26 cellular contexts compared by ENCODE assay signal in the genomic region with DNA sequence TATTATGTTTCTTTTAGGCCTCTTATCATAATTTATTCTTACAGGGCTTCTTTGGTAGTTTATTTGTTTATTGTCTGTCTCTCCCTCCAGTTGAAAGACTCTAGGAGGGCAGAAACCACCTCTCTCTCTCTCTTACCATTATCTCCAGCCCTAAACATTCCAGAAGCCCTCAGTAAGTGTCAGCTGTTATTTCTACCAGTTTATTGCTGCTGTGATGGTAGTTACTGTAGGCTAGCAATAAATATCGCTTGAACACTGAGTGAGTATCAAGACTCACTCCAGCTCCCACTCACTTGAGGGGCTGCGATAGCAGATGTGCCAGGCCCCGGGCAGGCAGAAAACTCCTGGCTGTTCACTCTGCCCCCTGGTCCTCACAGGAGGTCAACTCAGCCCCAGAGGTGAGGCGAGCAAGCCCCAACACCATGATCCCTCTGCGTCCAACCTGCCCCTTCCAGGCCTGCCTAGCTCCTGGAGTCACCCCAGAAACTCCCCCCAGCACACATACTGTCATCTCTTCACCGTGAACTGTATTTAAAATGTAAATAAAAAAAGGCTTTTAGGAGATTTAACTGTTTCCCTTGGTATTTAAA.
"Had no signal": no experiment of that assay in that cellular context is flagged by ENCODE, and none has a peak within 500 bp of the region (broad histone marks: within the 10 kb centered on the region; RNA-seq: fewer than 3 reads in every experiment).

No MANE protein-coding gene starts in this region.

- H3K4me3 ChIP-seq: adrenal gland, breast epithelium, esophagus muscularis mucosa, gastroesophageal sphincter, heart left ventricle, thyroid gland had no signal

- H3K36me3 Mint-ChIP-seq: activated naive CD8-positive, alpha-beta T cell; natural killer cell treated with Interleukin-12 subunit alpha and Interleukin-12 subunit beta and Interleukin-15 and Interleukin-18, amount 100 ng/mL, for 72 hours had no signal

- H3K27me3 ChIP-seq: adrenal gland, breast epithelium, esophagus muscularis mucosa, gastroesophageal sphincter, heart left ventricle, thyroid gland had no signal

- H3K27me3 Mint-ChIP-seq: activated naive CD8-positive, alpha-beta T cell had no signal

- DNase-seq: activated B cell treated with CpG ODN at 0.5 μM for 24 hours; activated CD4-positive, alpha-beta T cell treated with anti-CD3 and anti-CD28 coated beads for 36 hours; activated CD4-positive, alpha-beta T cell treated with anti-CD3 and anti-CD28 coated beads, Interleukin-2, amount 50 U/mL, for 4 hours; activated CD8-positive, alpha-beta memory T cell treated with anti-CD3 and anti-CD28 coated beads, Interleukin-2, amount 50 U/mL, for 48 hours; activated naive CD4-positive, alpha-beta T cell; activated T-cell treated with anti-CD3 and anti-CD28 coated beads, Interleukin-2, amount 50 U/mL, for 4 hours; adrenal gland; heart left ventricle; islet precursor cell; left colon; midbrain; occipital lobe; stimulated activated CD4-positive, alpha-beta T cell treated with anti-CD3 and anti-CD28 coated beads, Interleukin-12 subunit alpha, Interleukin-12 subunit beta, amount 100 ng/mL, for 4 hours; stimulated activated CD4-positive, alpha-beta T cell treated with anti-CD3 and anti-CD28 coated beads, Interleukin-4, amount 100 ng/mL, for 4 hours; substantia nigra; T1000; thyroid gland had no signal

- H3K9me3 ChIP-seq: adrenal gland, breast epithelium, esophagus muscularis mucosa, gastroesophageal sphincter, heart left ventricle, thyroid gland had no signal

- H3K4me3 Mint-ChIP-seq: activated B cell treated with CpG ODN at 0.5 μM for 24 hours; activated CD4-positive, alpha-beta T cell treated with anti-CD3 and anti-CD28 coated beads for 36 hours; activated naive CD8-positive, alpha-beta T cell; activated T-cell treated with anti-CD3 and anti-CD28 coated beads, Interleukin-2, amount 50 U/mL, for 4 hours; central memory CD8-positive, alpha-beta T cell; natural killer cell treated with Interleukin-12 subunit alpha and Interleukin-12 subunit beta and Interleukin-15 and Interleukin-18, amount 100 ng/mL, for 72 hours; stimulated activated naive CD8-positive, alpha-beta T cell treated with anti-CD3 and anti-CD28 coated beads, Interleukin-15, Interleukin-2, amounts not matched to agents 100 ng/mL and 50 ng/mL, for 24 hours; T-helper 1 cell treated with Interleukin-12 subunit alpha and Interleukin-12 subunit beta and Interleukin-4 antibody, amounts not matched to agents 30 μg/mL and 1 μg/mL, for 36 hours had no signal

- H3K4me1 Mint-ChIP-seq: activated B cell treated with CpG ODN at 0.5 μM for 24 hours had no signal

- H3K27ac ChIP-seq: adrenal gland, breast epithelium, esophagus muscularis mucosa, gastroesophageal sphincter, thyroid gland had no signal

- H3K9me3 Mint-ChIP-seq: activated B cell treated with CpG ODN at 0.5 μM for 24 hours; activated T-cell treated with anti-CD3 and anti-CD28 coated beads, Interleukin-2, amount 50 U/mL, for 4 hours; activated T-helper 2 cell treated with anti-CD3 and anti-CD28 coated beads, Interferon-gamma antibody, Interleukin-2, Interleukin-4, amounts not matched to agents 10 μg/mL and 5 μg/mL and 100 μg/mL, durations not matched to agents 14 hours and 24 hours and 36 hours; central memory CD8-positive, alpha-beta T cell; stimulated activated naive CD8-positive, alpha-beta T cell treated with anti-CD3 and anti-CD28 coated beads, Interleukin-15, Interleukin-2, amounts not matched to agents 100 ng/mL and 50 ng/mL, for 24 hours; T-helper 1 cell treated with Interleukin-12 subunit alpha and Interleukin-12 subunit beta and Interleukin-4 antibody, amounts not matched to agents 30 μg/mL and 1 μg/mL, for 36 hours had no signal

- H3K36me3 ChIP-seq: adrenal gland, breast epithelium, esophagus muscularis mucosa, gastroesophageal sphincter, heart left ventricle, thyroid gland had no signal

- H3K27ac Mint-ChIP-seq: activated B cell treated with CpG ODN at 0.5 μM for 24 hours; activated CD4-positive, alpha-beta T cell treated with anti-CD3 and anti-CD28 coated beads for 36 hours; activated naive CD8-positive, alpha-beta T cell; activated T-helper 2 cell treated with anti-CD3 and anti-CD28 coated beads, Interferon-gamma antibody, Interleukin-2, Interleukin-4, amounts not matched to agents 10 μg/mL and 5 μg/mL and 100 μg/mL, durations not matched to agents 14 hours and 24 hours and 36 hours; natural killer cell treated with Interleukin-12 subunit alpha and Interleukin-12 subunit beta and Interleukin-15 and Interleukin-18, amount 100 ng/mL, for 72 hours; stimulated activated naive CD8-positive, alpha-beta T cell treated with anti-CD3 and anti-CD28 coated beads, Interleukin-15, Interleukin-2, amounts not matched to agents 100 ng/mL and 50 ng/mL, for 24 hours; T-helper 1 cell treated with Interleukin-12 subunit alpha and Interleukin-12 subunit beta and Interleukin-4 antibody, amounts not matched to agents 30 μg/mL and 1 μg/mL, for 36 hours had no signal

- H3K4me1 ChIP-seq: breast epithelium had no signal
